10 cellular contexts compared by ENCODE assay signal in the genomic region with DNA sequence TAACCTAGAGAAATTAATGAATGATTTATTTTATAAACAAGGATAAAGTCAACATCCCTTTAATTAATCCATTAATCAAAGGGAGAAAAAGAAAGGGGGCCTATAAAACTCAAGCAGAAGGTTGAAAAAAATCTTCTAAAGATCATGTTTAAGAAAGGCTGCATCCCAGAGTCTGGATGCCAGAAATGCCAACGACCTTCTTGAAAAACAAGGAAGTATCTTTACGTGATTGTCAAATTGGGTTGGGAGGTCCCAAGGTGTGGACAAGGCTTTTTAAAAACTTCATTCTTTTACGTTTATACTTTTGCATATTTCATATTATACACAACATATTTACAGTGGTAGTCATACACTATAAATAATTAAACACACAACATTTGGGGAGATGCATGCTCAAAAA. TPM values are rescaled to one million over a fixed set of nuclear protein-coding genes. Genes with fewer than 3 reads are reported as not detected.
DNase-seq lines count a peak whose midpoint lies in the region; ATAC-seq and TF ChIP-seq lines count a peak whose summit lies in the region.
"Had no signal": no experiment of that assay in that cellular context is flagged by ENCODE, and none has a peak within 500 bp of the region (broad histone marks: within the 10 kb centered on the region; RNA-seq: fewer than 3 reads in every experiment).

No MANE protein-coding gene starts in this region.

- H3K4me2 ChIP-seq in OCI-LY3 (ENCODE audit: low read length), result peak overlapping the region; percentile 92

- peaks cover 9% of the 10 kb centered on the region; the same call in 1 of the 2 replicates for H4K20me1 ChIP-seq in OCI-LY3 (ENCODE audit: insufficient read depth, low read length)

- H3K27me3 Mint-ChIP-seq in Caco-2 (ENCODE audit: insufficient read depth, unreplicated experiment), result no peaks in the 10 kb centered on the region
- H3K27me3 Mint-ChIP-seq in mesothelial cell of epicardium (ENCODE audit: low read depth), result peaks cover 13% of the 10 kb centered on the region

- H3K9me3 Mint-ChIP-seq in Caco-2 (ENCODE audit: unreplicated experiment) (no peaks in the 10 kb centered on the region), mesothelial cell of epicardium (no peaks in the 10 kb centered on the region)
- H3K9me3 Mint-ChIP-seq: activated T-cell treated with anti-CD3 and anti-CD28 coated beads, Interleukin-2, amount 50 U/mL, for 4 hours had no signal

- peak overlapping the region; percentile 86 for H3K4me3 ChIP-seq in Caco-2 (ENCODE audit: low read depth, low read length)
- H3K4me3 ChIP-seq in OCI-LY3 (ENCODE audit: low read length), result peak overlapping the region; percentile 95
- peak overlapping the region; percentile 66 to 99 (median 84) for H3K4me3 ChIP-seq in esophagus squamous epithelium
- peak overlapping the region; percentile 90 for H3K4me3 ChIP-seq in retinal pigment epithelial cell (ENCODE audit: low read length)

- H3K27ac ChIP-seq in OCI-LY3 (ENCODE audit: low read length) (no peak overlapping the region), esophagus squamous epithelium (peak overlapping the region in 2 of 4 donors; percentile 95 to 96)

- DNase-seq in Caco-2, result no peak
- no peak for DNase-seq in esophagus squamous epithelium (lab: John Stamatoyannopoulos, UW)
- no peak for DNase-seq in retinal pigment epithelial cell (ENCODE audit: low read depth)
- no peak for DNase-seq in mesothelial cell of epicardium (ENCODE audit: low spot score in 2 of 2, unreplicated experiment in 2 of 2)
- DNase-seq in effector CD8-positive, alpha-beta T cell (lab: John Stamatoyannopoulos, UW), result no peak
- DNase-seq in retina, result no peak
- DNase-seq: activated T-cell treated with anti-CD3 and anti-CD28 coated beads, Interleukin-2, amount 50 U/mL, for 4 hours; NCI-H1417 had no signal

- no peaks in the 10 kb centered on the region for H3K27me3 ChIP-seq in Caco-2 (replicated peaks; ENCODE audit: control insufficient read depth, insufficient read depth, low read length)
- no peaks in the 10 kb centered on the region for H3K27me3 ChIP-seq in OCI-LY3 (ENCODE audit: low read depth, low read length)
- H3K27me3 ChIP-seq in esophagus squamous epithelium, result no peaks in the 10 kb centered on the region

- H3K79me2 ChIP-seq in OCI-LY3 (ENCODE audit: low read length), result peaks cover 34% of the 10 kb centered on the region

- POLR2A ChIA-PET in Caco-2 (lab: Charles Lee), result no interaction called here

- H3K4me1 Mint-ChIP-seq in Caco-2 (ENCODE audit: low read depth, unreplicated experiment) (peaks cover 14% of the 10 kb centered on the region), mesothelial cell of epicardium (peaks cover 2% of the 10 kb centered on the region)

- H3K27ac Mint-ChIP-seq in Caco-2 (ENCODE audit: unreplicated experiment), result no peak overlapping the region
- no peak overlapping the region for H3K27ac Mint-ChIP-seq in mesothelial cell of epicardium

- CTCF ChIA-PET in Caco-2 (lab: Charles Lee), result no interaction called here

- no peak for TF ChIP-seq POLR2A in esophagus squamous epithelium (IDR thresholded peaks at IDR 0.05)

- H3K4me1 ChIP-seq in Caco-2, result 0 out of 2 replicates have a peak, but pooled peaks cover 8% of the 10 kb centered on the region
- H3K4me1 ChIP-seq in OCI-LY3 (ENCODE audit: low read length), result peaks cover 26% of the 10 kb centered on the region
- H3K4me1 ChIP-seq in esophagus squamous epithelium, result peaks cover 14 to 45% (median 26%) of the 10 kb centered on the region in 3 donors

- H2AFZ ChIP-seq in OCI-LY3 (ENCODE audit: low read depth, low read length), result no peak overlapping the region

- H3K36me3 Mint-ChIP-seq in Caco-2 (ENCODE audit: insufficient read depth, unreplicated experiment) (no peaks in the 10 kb centered on the region), mesothelial cell of epicardium (peaks cover 3% of the 10 kb centered on the region)

- BruUV-seq in Caco-2 (replicated peaks; lab: Mats Ljungman, UMichigan), result no TSS peak

- H3K4me3 Mint-ChIP-seq in Caco-2 (ENCODE audit: unreplicated experiment), result no peak overlapping the region
- no peak overlapping the region for H3K4me3 Mint-ChIP-seq in mesothelial cell of epicardium
- H3K4me3 Mint-ChIP-seq: activated T-cell treated with anti-CD3 and anti-CD28 coated beads, Interleukin-2, amount 50 U/mL, for 4 hours had no signal

- intact Hi-C loops in Caco-2 (cut with micrococcal nuclease; ENCODE audit: unreplicated experiment) (loop anchor here (5.0 to 10.0 kb wide), 2 partner anchors 86 to 247 kb away; a partner anchor contains a TSS), esophagus squamous epithelium (cut with DNase I) (no loop called here)

- no peaks in the 10 kb centered on the region for H3K9me3 ChIP-seq in Caco-2
- H3K9me3 ChIP-seq in OCI-LY3 (ENCODE audit: insufficient read depth, low read length), result no peaks in the 10 kb centered on the region
- no peaks in the 10 kb centered on the region for H3K9me3 ChIP-seq in esophagus squamous epithelium

- H3K36me3 ChIP-seq in Caco-2 (ENCODE audit: control insufficient read depth, insufficient read depth, low read length) (no peaks in the 10 kb centered on the region), OCI-LY3 (replicated peaks; ENCODE audit: low read depth, low read length) (no peaks in the 10 kb centered on the region), esophagus squamous epithelium (peaks cover 0 to 4% (median 0%) of the 10 kb centered on the region in 3 donors)

- peak overlapping the region; percentile 77; the same call in 1 of the 2 replicates for H3K9ac ChIP-seq in OCI-LY3 (ENCODE audit: low read length)

- ATAC-seq in HG03095 (IDR thresholded peaks at IDR 0.05; ENCODE audit: unreplicated experiment), result no peak
- ATAC-seq: activated T-cell treated with anti-CD3 and anti-CD28 coated beads, Interleukin-2, amount 50 U/mL, for 4 hours had no signal

- TF ChIP-seq CTCF in Caco-2 (IDR thresholded peaks at IDR 0.05; ENCODE audit: insufficient read depth in 1 of 2, low read depth in 1 of 2, low read length in 1 of 2, severe bottlenecking in 1 of 2, unreplicated experiment in 1 of 2), result no peak
- no peak for TF ChIP-seq CTCF in OCI-LY3 (IDR thresholded peaks at IDR 0.05; ENCODE audit: low read depth, low read length)
- TF ChIP-seq CTCF in esophagus squamous epithelium (IDR thresholded peaks at IDR 0.05), result no peak
- no peak for TF ChIP-seq CTCF in retinal pigment epithelial cell (conservative IDR thresholded peaks at IDR 0.05; ENCODE audit: low read depth, low read length)
- no peak for TF ChIP-seq CTCF in mesothelial cell of epicardium (IDR thresholded peaks at IDR 0.05; ENCODE audit: unreplicated experiment)

- WGBS in esophagus squamous epithelium, 2 donors, result 24 to 34% methylated on average over 3 of the region's 3 CpGs

RNA-seq across cellular contexts. Expression of a gene that starts 1.6 kb away (rescaled TPM):
- 31.5 and 34.3 TPM in 2 replicates for total RNA-seq in Caco-2 (2022)
- total RNA-seq in esophagus squamous epithelium, result 10 to 100 TPM; 34.3 to 55.3 (median 37.1) TPM
- total RNA-seq in mesothelial cell of epicardium, result 76.0 to 80.5 TPM (median 79.4 TPM) in 3 replicates
